In genomic region chr5:73687357-73687756, GRCh38 we compare ENCODE assay signal across 20 cellular contexts.
A peak's percentile ranks its signal among the peaks of the same experiment; 100 is the strongest.
DNase-seq lines count a peak whose midpoint lies in the region; ATAC-seq and TF ChIP-seq lines count a peak whose summit lies in the region.
"Had no signal": no experiment of that assay in that cellular context is flagged by ENCODE, and none has a peak within 500 bp of the region (broad histone marks: within the 10 kb centered on the region; RNA-seq: fewer than 3 reads in every experiment).

No MANE protein-coding gene starts in this region.

- ATAC-seq in GM18519 (IDR thresholded peaks at IDR 0.05; ENCODE audit: low FRiP score, unreplicated experiment) (peak; percentile 50), GM21390 (IDR thresholded peaks at IDR 0.05; ENCODE audit: unreplicated experiment) (peak; percentile 57), HG02885 (IDR thresholded peaks at IDR 0.05; ENCODE audit: poor library complexity, unreplicated experiment) (peak; percentile 74), HG03460 (IDR thresholded peaks at IDR 0.05; ENCODE audit: unreplicated experiment) (peak; percentile 62), GM21528 (IDR thresholded peaks at IDR 0.05; ENCODE audit: low FRiP score, unreplicated experiment) (no peak)
- ATAC-seq: foreskin keratinocyte had no signal

- DNase-seq in brain microvascular endothelial cell (no peak), SKM-1 treated with dmso at 0.1 percent for 144 hours (lab: John Stamatoyannopoulos, UW; ENCODE audit: unreplicated experiment) (no peak), GF-D8 (lab: John Stamatoyannopoulos, UW) (no peak)
- DNase-seq: activated CD4-positive, CD25-positive, alpha-beta regulatory T cell; activated naive CD8-positive, alpha-beta T cell treated with anti-CD3 and anti-CD28 coated beads, Interleukin-2, amount 10 ng/mL, durations not matched to agents 7 days and 5 days; CD8-positive, alpha-beta memory T cell; EL; foreskin keratinocyte; HCEC 1CT; IMR-90; midbrain; NCI-H2029; NCI-H510A treated with DMSO at 0.1 percent for 48 hours; T-helper 2 cell; testis had no signal

- no peaks in the 10 kb centered on the region for H3K27me3 ChIP-seq in brain microvascular endothelial cell (replicated peaks)
- H3K27me3 ChIP-seq: foreskin keratinocyte, testis had no signal

- no peaks in the 10 kb centered on the region for H3K36me3 ChIP-seq in brain microvascular endothelial cell (replicated peaks)

- no peak overlapping the region for H3K27ac ChIP-seq in brain microvascular endothelial cell
- H3K27ac ChIP-seq: foreskin keratinocyte, testis had no signal

- in situ Hi-C loops in brain microvascular endothelial cell (cut with HindIII; ENCODE audit: low pct_ligation_motif_present, low sequenced_read_pairs) = no loop called here

- H3K4me3 ChIP-seq in brain microvascular endothelial cell (ENCODE audit: low read depth, low read length) = no peak overlapping the region
- H3K4me3 ChIP-seq: testis had no signal

- no peak for TF ChIP-seq CTCF in brain microvascular endothelial cell (IDR thresholded peaks at IDR 0.05; ENCODE audit: low read depth, low read length, missing control alignments)
